ENCODE assay signal across 1 cellular context in the genomic region with DNA sequence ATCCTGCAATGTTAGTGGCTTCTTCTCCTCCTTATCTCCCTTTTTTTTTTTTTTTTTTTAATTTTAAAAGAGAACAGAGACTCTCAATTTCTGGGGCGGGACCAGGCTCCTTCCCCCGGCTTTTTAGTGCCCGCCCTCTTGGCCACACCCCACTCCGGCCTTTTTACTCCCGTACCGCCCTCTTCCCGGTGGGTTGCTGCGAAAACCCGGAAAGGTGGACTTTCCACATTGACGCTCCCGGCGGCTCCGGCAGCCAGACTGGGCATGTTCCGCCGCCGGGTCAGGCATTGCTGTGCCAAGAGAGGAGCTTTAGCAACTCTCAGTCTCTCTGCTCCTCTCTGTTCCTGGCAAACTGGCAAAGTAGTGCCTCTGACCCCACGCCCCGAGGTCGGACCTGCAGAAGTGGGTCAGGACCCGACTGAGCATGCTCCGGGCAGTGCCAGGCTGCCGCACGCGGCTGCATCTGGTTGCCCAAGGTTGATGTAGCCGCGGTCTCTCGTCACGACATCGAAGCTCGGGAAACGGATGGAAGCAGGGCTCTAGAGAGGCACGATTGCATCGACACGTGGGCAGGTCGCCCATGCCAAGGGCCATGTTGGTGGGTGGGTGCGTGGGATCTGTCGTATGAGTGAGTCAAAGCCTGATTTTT.
A peak's percentile ranks its signal among the peaks of the same experiment; 100 is the strongest.
TF ChIP-seq lines count a peak whose summit lies in the region.

No MANE protein-coding gene starts in this region.

TF ChIP-seq in GM12878, 131 proteins besides CTCF, POLR2A, EP300 and RAD21 (continued from another document):
- TF ChIP-seq, protein P1, sequence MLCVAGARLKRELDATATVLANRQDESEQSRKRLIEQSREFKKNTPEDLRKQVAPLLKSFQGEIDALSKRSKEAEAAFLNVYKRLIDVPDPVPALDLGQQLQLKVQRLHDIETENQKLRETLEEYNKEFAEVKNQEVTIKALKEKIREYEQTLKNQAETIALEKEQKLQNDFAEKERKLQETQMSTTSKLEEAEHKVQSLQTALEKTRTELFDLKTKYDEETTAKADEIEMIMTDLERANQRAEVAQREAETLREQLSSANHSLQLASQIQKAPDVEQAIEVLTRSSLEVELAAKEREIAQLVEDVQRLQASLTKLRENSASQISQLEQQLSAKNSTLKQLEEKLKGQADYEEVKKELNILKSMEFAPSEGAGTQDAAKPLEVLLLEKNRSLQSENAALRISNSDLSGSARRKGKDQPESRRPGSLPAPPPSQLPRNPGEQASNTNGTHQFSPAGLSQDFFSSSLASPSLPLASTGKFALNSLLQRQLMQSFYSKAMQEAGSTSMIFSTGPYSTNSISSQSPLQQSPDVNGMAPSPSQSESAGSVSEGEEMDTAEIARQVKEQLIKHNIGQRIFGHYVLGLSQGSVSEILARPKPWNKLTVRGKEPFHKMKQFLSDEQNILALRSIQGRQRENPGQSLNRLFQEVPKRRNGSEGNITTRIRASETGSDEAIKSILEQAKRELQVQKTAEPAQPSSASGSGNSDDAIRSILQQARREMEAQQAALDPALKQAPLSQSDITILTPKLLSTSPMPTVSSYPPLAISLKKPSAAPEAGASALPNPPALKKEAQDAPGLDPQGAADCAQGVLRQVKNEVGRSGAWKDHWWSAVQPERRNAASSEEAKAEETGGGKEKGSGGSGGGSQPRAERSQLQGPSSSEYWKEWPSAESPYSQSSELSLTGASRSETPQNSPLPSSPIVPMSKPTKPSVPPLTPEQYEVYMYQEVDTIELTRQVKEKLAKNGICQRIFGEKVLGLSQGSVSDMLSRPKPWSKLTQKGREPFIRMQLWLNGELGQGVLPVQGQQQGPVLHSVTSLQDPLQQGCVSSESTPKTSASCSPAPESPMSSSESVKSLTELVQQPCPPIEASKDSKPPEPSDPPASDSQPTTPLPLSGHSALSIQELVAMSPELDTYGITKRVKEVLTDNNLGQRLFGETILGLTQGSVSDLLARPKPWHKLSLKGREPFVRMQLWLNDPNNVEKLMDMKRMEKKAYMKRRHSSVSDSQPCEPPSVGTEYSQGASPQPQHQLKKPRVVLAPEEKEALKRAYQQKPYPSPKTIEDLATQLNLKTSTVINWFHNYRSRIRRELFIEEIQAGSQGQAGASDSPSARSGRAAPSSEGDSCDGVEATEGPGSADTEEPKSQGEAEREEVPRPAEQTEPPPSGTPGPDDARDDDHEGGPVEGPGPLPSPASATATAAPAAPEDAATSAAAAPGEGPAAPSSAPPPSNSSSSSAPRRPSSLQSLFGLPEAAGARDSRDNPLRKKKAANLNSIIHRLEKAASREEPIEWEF (IDR thresholded peaks at IDR 0.05; ENCODE audit: insufficient replicate concordance, low read depth, low read length), result no peak
- TF ChIP-seq KDM1A (IDR thresholded peaks at IDR 0.05; ENCODE audit: borderline replicate concordance) (no peak), CEBPB (IDR thresholded peaks at IDR 0.05; ENCODE audit: borderline replicate concordance in 1 of 2, low read depth in 2 of 2, low read length in 2 of 2) (no peak), SREBF2 (IDR thresholded peaks at IDR 0.05; ENCODE audit: low read length) (no peak), CBX3 (IDR thresholded peaks at IDR 0.05; ENCODE audit: borderline replicate concordance, low read depth) (no peak), STAT1 (conservative IDR thresholded peaks at IDR 0.05) (no peak), SUZ12 (IDR thresholded peaks at IDR 0.05; ENCODE audit: unreplicated experiment) (no peak), SRF (IDR thresholded peaks at IDR 0.05; ENCODE audit: low read depth in 2 of 2, low read length in 2 of 2) (no peak), SPI1 (IDR thresholded peaks at IDR 0.05; ENCODE audit: borderline replicate concordance, insufficient read depth, low read depth, low read length) (no peak), TBL1XR1 (IDR thresholded peaks at IDR 0.05; ENCODE audit: low read depth, low read length) (no peak), BCL3 (IDR thresholded peaks at IDR 0.05; ENCODE audit: borderline replicate concordance, insufficient read depth, low read depth, low read length, poor library complexity, severe bottlenecking) (no peak), ASH2L (IDR thresholded peaks at IDR 0.05; ENCODE audit: borderline replicate concordance, low read depth) (no peak), CBFB (IDR thresholded peaks at IDR 0.05; ENCODE audit: low read depth) (no peak), MEF2B (IDR thresholded peaks at IDR 0.05; ENCODE audit: partially characterized antibody, poor library complexity, severe bottlenecking) (no peak), PAX5 (IDR thresholded peaks at IDR 0.05; ENCODE audit: borderline replicate concordance, low read depth, low read length) (no peak), SIN3A (IDR thresholded peaks at IDR 0.05; ENCODE audit: low read depth, low read length) (no peak), CREM (IDR thresholded peaks at IDR 0.05; ENCODE audit: low read depth) (0 out of 2 replicates have a peak, but pooled peaks have one; percentile 26), JUND (IDR thresholded peaks at IDR 0.05; ENCODE audit: low read depth, low read length) (no peak), IKZF1 (conservative IDR thresholded peaks at IDR 0.05) (peak; percentile 26; the same call in 1 of the 2 replicates), ESRRA (IDR thresholded peaks at IDR 0.05; ENCODE audit: low read length) (no peak), MYB (IDR thresholded peaks at IDR 0.05; ENCODE audit: borderline replicate concordance, low read depth, low read length) (no peak), HDAC2 (IDR thresholded peaks at IDR 0.05) (no peak), ZBTB4 (CRISPR knock-in tag; IDR thresholded peaks at IDR 0.05) (no peak), EGR1 (IDR thresholded peaks at IDR 0.05; ENCODE audit: borderline replicate concordance in 1 of 2, low read depth in 2 of 2, low read length in 2 of 2) (no peak), BACH1 (IDR thresholded peaks at IDR 0.05; ENCODE audit: borderline replicate concordance) (no peak)
- TF ChIP-seq, protein P2, sequence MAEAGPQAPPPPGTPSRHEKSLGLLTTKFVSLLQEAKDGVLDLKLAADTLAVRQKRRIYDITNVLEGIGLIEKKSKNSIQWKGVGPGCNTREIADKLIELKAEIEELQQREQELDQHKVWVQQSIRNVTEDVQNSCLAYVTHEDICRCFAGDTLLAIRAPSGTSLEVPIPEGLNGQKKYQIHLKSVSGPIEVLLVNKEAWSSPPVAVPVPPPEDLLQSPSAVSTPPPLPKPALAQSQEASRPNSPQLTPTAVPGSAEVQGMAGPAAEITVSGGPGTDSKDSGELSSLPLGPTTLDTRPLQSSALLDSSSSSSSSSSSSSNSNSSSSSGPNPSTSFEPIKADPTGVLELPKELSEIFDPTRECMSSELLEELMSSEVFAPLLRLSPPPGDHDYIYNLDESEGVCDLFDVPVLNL (IDR thresholded peaks at IDR 0.05; ENCODE audit: low read depth, low read length), result no peak
- TF ChIP-seq, protein P3, sequence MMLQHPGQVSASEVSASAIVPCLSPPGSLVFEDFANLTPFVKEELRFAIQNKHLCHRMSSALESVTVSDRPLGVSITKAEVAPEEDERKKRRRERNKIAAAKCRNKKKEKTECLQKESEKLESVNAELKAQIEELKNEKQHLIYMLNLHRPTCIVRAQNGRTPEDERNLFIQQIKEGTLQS (IDR thresholded peaks at IDR 0.05; ENCODE audit: borderline replicate concordance, extremely low read depth, low read depth, low read length), result no peak
- TF ChIP-seq, protein P4, sequence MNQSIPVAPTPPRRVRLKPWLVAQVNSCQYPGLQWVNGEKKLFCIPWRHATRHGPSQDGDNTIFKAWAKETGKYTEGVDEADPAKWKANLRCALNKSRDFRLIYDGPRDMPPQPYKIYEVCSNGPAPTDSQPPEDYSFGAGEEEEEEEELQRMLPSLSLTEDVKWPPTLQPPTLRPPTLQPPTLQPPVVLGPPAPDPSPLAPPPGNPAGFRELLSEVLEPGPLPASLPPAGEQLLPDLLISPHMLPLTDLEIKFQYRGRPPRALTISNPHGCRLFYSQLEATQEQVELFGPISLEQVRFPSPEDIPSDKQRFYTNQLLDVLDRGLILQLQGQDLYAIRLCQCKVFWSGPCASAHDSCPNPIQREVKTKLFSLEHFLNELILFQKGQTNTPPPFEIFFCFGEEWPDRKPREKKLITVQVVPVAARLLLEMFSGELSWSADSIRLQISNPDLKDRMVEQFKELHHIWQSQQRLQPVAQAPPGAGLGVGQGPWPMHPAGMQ (IDR thresholded peaks at IDR 0.05; ENCODE audit: borderline replicate concordance), result no peak
- TF ChIP-seq, protein P5, sequence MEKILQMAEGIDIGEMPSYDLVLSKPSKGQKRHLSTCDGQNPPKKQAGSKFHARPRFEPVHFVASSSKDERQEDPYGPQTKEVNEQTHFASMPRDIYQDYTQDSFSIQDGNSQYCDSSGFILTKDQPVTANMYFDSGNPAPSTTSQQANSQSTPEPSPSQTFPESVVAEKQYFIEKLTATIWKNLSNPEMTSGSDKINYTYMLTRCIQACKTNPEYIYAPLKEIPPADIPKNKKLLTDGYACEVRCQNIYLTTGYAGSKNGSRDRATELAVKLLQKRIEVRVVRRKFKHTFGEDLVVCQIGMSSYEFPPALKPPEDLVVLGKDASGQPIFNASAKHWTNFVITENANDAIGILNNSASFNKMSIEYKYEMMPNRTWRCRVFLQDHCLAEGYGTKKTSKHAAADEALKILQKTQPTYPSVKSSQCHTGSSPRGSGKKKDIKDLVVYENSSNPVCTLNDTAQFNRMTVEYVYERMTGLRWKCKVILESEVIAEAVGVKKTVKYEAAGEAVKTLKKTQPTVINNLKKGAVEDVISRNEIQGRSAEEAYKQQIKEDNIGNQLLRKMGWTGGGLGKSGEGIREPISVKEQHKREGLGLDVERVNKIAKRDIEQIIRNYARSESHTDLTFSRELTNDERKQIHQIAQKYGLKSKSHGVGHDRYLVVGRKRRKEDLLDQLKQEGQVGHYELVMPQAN (conservative IDR thresholded peaks at IDR 0.05), result no peak
TF ChIP-seq in GM12878: peak in this region for 15.
